6 cellular contexts compared by ENCODE assay signal in genomic region chrX:48956728-48957414, GRCh38. TPM values are rescaled to one million over a fixed set of nuclear protein-coding genes. Genes with fewer than 3 reads are reported as not detected.
DNase-seq lines count a peak whose midpoint lies in the region; ATAC-seq and TF ChIP-seq lines count a peak whose summit lies in the region.

No MANE protein-coding gene starts in this region.

- TF ChIP-seq EP300 in tibial nerve (IDR thresholded peaks at IDR 0.05) = no peak

- H3K36me3 ChIP-seq in tibial nerve = peaks cover 0 to 14% (median 0%) of the 10 kb centered on the region in 3 donors

- no peak for TF ChIP-seq CTCF in tibial nerve (IDR thresholded peaks at IDR 0.05)

- peak overlapping the region; percentile 87 for H3K4me3 Mint-ChIP-seq in activated T-cell treated with anti-CD3 and anti-CD28 coated beads, Interleukin-2, amount 50 U/mL, for 4 hours
- peak overlapping the region; percentile 79 to 85 (median 83) for H3K4me3 Mint-ChIP-seq in immature natural killer cell

- H3K9me3 ChIP-seq in tibial nerve = no peaks in the 10 kb centered on the region

- H3K9me3 Mint-ChIP-seq in activated T-cell treated with anti-CD3 and anti-CD28 coated beads, Interleukin-2, amount 50 U/mL, for 4 hours = no peaks in the 10 kb centered on the region
- peaks cover 0 to 1% (median 0%) of the 10 kb centered on the region in 6 donors for H3K9me3 Mint-ChIP-seq in immature natural killer cell

- H3K4me1 Mint-ChIP-seq in activated T-cell treated with anti-CD3 and anti-CD28 coated beads, Interleukin-2, amount 50 U/mL, for 4 hours (ENCODE audit: low read depth) = peaks cover 46% of the 10 kb centered on the region
- peaks cover 51 to 54% of the 10 kb centered on the region in 2 donors for H3K4me1 Mint-ChIP-seq in immature natural killer cell

- no peak for TF ChIP-seq POLR2A in tibial nerve (IDR thresholded peaks at IDR 0.05)

- H3K27ac ChIP-seq in tibial nerve = peak overlapping the region; percentile 88 to 95 (median 91)

- DNase-seq in activated T-cell treated with anti-CD3 and anti-CD28 coated beads, Interleukin-2, amount 50 U/mL, for 4 hours = peak; percentile 55
- DNase-seq in immature natural killer cell (peak; percentile 65 to 71 (median 65)), tibial nerve (ENCODE audit: low spot score in 2 of 2) (no peak), GM19240 (ENCODE audit: insufficient read length, low spot score) (no peak), left lobe of liver (ENCODE audit: low spot score) (no peak)

- peak overlapping the region; percentile 76 to 94 (median 90) for H3K27ac Mint-ChIP-seq in immature natural killer cell

- H3K27me3 Mint-ChIP-seq in activated T-cell treated with anti-CD3 and anti-CD28 coated beads, Interleukin-2, amount 50 U/mL, for 4 hours (ENCODE audit: low read depth) = no peaks in the 10 kb centered on the region
- peaks cover 21 to 25% (median 21%) of the 10 kb centered on the region in 3 donors for H3K27me3 Mint-ChIP-seq in immature natural killer cell (ENCODE audit: low read depth in 3 of 3)

- WGBS in tibial nerve, 2 donors = 0 to 66% methylated on average over 34 to 60 of the region's 61 CpGs

- peak overlapping the region; percentile 56 to 83 (median 60) for H3K4me3 ChIP-seq in tibial nerve

- no peaks in the 10 kb centered on the region for H3K27me3 ChIP-seq in tibial nerve

- H3K4me1 ChIP-seq in tibial nerve = peaks cover 0 to 54% (median 9%) of the 10 kb centered on the region in 4 donors

- peaks cover 1% of the 10 kb centered on the region for H3K36me3 Mint-ChIP-seq in activated T-cell treated with anti-CD3 and anti-CD28 coated beads, Interleukin-2, amount 50 U/mL, for 4 hours (ENCODE audit: insufficient read depth)
- H3K36me3 Mint-ChIP-seq in immature natural killer cell = no peaks in the 10 kb centered on the region

- peak; percentile 7 for ATAC-seq in HG02973 (IDR thresholded peaks at IDR 0.05; ENCODE audit: unreplicated experiment)
- peak; percentile 38 for ATAC-seq in activated T-cell treated with anti-CD3 and anti-CD28 coated beads, Interleukin-2, amount 50 U/mL, for 4 hours
- ATAC-seq in left lobe of liver = no peak

RNA-seq across cellular contexts. Expression of gene OTUD5, which starts 0.5 kb away (rescaled TPM):
- 10 to 100 TPM; 55.5 to 65.2 (median 57.8) TPM for total RNA-seq in activated T-cell treated with anti-CD3 and anti-CD28 coated beads, Interleukin-2, amount 50 U/mL, for 4 hours
- 10 to 100 TPM; 25.2 to 35.5 (median 26.7) TPM for polyA plus RNA-seq in immature natural killer cell
- total RNA-seq in tibial nerve (10 to 100 TPM; 39.8 to 79.2 (median 51.6) TPM), left lobe of liver (21.8 TPM)

RNA-seq across cellular contexts. Expression of gene KCND1, which starts 14.8 kb away (rescaled TPM):
- 1 to 10 TPM in 2 of 3 donors, under 1 TPM in 1; 0.71 to 1.1 (median 1.1) TPM for total RNA-seq in activated T-cell treated with anti-CD3 and anti-CD28 coated beads, Interleukin-2, amount 50 U/mL, for 4 hours
- polyA plus RNA-seq in immature natural killer cell = under 1 TPM in 1 of 3 donors, not detected in 2; 0.12 TPM
- total RNA-seq in tibial nerve (1 to 10 TPM; 2.1 to 7.5 (median 4.2) TPM), left lobe of liver (0.68 TPM)

RNA-seq across cellular contexts. Expression of gene PIM2, which starts 38.0 kb away (rescaled TPM):
- total RNA-seq in activated T-cell treated with anti-CD3 and anti-CD28 coated beads, Interleukin-2, amount 50 U/mL, for 4 hours = 100 to 1,000 TPM; 197 to 279 (median 270) TPM
- 100 to 1,000 TPM in 2 of 3 donors, 10 to 100 TPM in 1; 86.0 to 158 (median 146) TPM for polyA plus RNA-seq in immature natural killer cell
- total RNA-seq in tibial nerve (1 to 10 TPM; 4.9 to 8.4 (median 6.8) TPM), left lobe of liver (3.8 TPM)

RNA-seq across cellular contexts. Expression of gene GRIPAP1, which starts 45.2 kb away (rescaled TPM):
- total RNA-seq in activated T-cell treated with anti-CD3 and anti-CD28 coated beads, Interleukin-2, amount 50 U/mL, for 4 hours = 10 to 100 TPM; 42.2 to 58.1 (median 44.1) TPM
- polyA plus RNA-seq in immature natural killer cell = 10 to 100 TPM in 1 of 3 donors, 1 to 10 TPM in 1, under 1 TPM in 1; 0.62 to 19.8 (median 7.7) TPM
- 10 to 100 TPM; 42.5 to 76.2 (median 58.6) TPM for total RNA-seq in tibial nerve
- 22.7 TPM for total RNA-seq in left lobe of liver

RNA-seq across cellular contexts. Expression of gene SLC35A2, which starts 45.4 kb away (rescaled TPM):
- total RNA-seq in activated T-cell treated with anti-CD3 and anti-CD28 coated beads, Interleukin-2, amount 50 U/mL, for 4 hours = 10 to 100 TPM; 23.1 to 31.5 (median 30.6) TPM
- polyA plus RNA-seq in immature natural killer cell = 10 to 100 TPM; 17.0 to 20.6 (median 20.2) TPM
- total RNA-seq in tibial nerve (10 to 100 TPM; 17.0 to 35.5 (median 17.1) TPM), left lobe of liver (18.7 TPM)

Comparison
In these comparisons a context has a peak if more than half of its experiments do, and no peak if none do; other contexts are left out.
1. DNase-seq: peak in activated T-cell treated with anti-CD3 and anti-CD28 coated beads, Interleukin-2, amount 50 U/mL, for 4 hours (single experiment) and immature natural killer cell (3 of 3); none in tibial nerve (0 of 2), GM19240 (single experiment) and left lobe of liver (single experiment).
2. RNA of gene PIM2, which starts 38.0 kb away (total RNA-seq): 197 to 279 TPM in activated T-cell treated with anti-CD3 and anti-CD28 coated beads, Interleukin-2, amount 50 U/mL, for 4 hours; 4.9 to 8.4 TPM in tibial nerve and 3.8 TPM in left lobe of liver (single experiment); every median in the first group is over 10 times any median in the second.